In genomic region chr1:155205969-155206593, GRCh38 we compare ENCODE assay signal across 13 cellular contexts. TPM values are rescaled to one million over a fixed set of nuclear protein-coding genes. Genes with fewer than 3 reads are reported as not detected.
A peak's percentile ranks its signal among the peaks of the same experiment; 100 is the strongest.
DNase-seq lines count a peak whose midpoint lies in the region; ATAC-seq, FAIRE-seq and TF ChIP-seq lines count a peak whose summit lies in the region.
"Had no signal": no experiment of that assay in that cellular context is flagged by ENCODE, and none has a peak within 500 bp of the region (broad histone marks: within the 10 kb centered on the region; RNA-seq: fewer than 3 reads in every experiment).

No MANE protein-coding gene starts in this region.

- no peak for FAIRE-seq in kidney (lab: Jason Lieb, UNC)

- no peak for TF ChIP-seq POLR2A in suprapubic skin (IDR thresholded peaks at IDR 0.05)

- H3K4me2 ChIP-seq in BLaER1 (peak overlapping the region; percentile 99), osteoblast (ENCODE audit: insufficient read depth, low read length) (no peak overlapping the region)

- H4K20me1 ChIP-seq in BLaER1 = no peaks in the 10 kb centered on the region
- no peaks in the 10 kb centered on the region for H4K20me1 ChIP-seq in osteoblast (ENCODE audit: insufficient read depth, low read length)

- 74% methylated on average over 5 of the region's 9 CpGs for WGBS in suprapubic skin

- no peaks in the 10 kb centered on the region for H3K9me3 Mint-ChIP-seq in activated T-cell treated with anti-CD3 and anti-CD28 coated beads, Interleukin-2, amount 50 U/mL, for 4 hours
- H3K9me3 Mint-ChIP-seq: activated CD4-positive, alpha-beta T cell treated with anti-CD3 and anti-CD28 coated beads, Interleukin-2, amount 10 ng/mL, durations not matched to agents 24 days and 14 days; activated T-cell treated with anti-CD3 and anti-CD28 coated beads, Interleukin-2, amount 50 U/mL, for 72 hours; stimulated activated naive B cell treated with anti-CD40 and anti-IgM and Interleukin-4, amounts not matched to agents 10 μg/mL and 1 μg/mL and 100 μg/mL, for 72 hours had no signal

- H3K27me3 Mint-ChIP-seq in activated T-cell treated with anti-CD3 and anti-CD28 coated beads, Interleukin-2, amount 50 U/mL, for 4 hours (ENCODE audit: low read depth) = no peaks in the 10 kb centered on the region
- H3K27me3 Mint-ChIP-seq: activated CD4-positive, alpha-beta T cell treated with anti-CD3 and anti-CD28 coated beads, Interleukin-2, amount 10 ng/mL, durations not matched to agents 24 days and 14 days; stimulated activated naive B cell treated with anti-CD40 and anti-IgM and Interleukin-4, amounts not matched to agents 10 μg/mL and 1 μg/mL and 100 μg/mL, for 72 hours had no signal

- H3K27me3 ChIP-seq in BLaER1 (no peaks in the 10 kb centered on the region), adipocyte (replicated peaks; ENCODE audit: control insufficient read depth, insufficient read depth, low read length) (no peaks in the 10 kb centered on the region), osteoblast (ENCODE audit: insufficient read depth, low read length) (no peaks in the 10 kb centered on the region), suprapubic skin (no peaks in the 10 kb centered on the region)
- H3K27me3 ChIP-seq: SJCRH30 had no signal

- no peak overlapping the region for H3K4me3 Mint-ChIP-seq in activated T-cell treated with anti-CD3 and anti-CD28 coated beads, Interleukin-2, amount 50 U/mL, for 4 hours

- H3K36me3 Mint-ChIP-seq in activated T-cell treated with anti-CD3 and anti-CD28 coated beads, Interleukin-2, amount 50 U/mL, for 4 hours (ENCODE audit: insufficient read depth) = peaks cover 6% of the 10 kb centered on the region

- H3K9me3 ChIP-seq in BLaER1 (no peaks in the 10 kb centered on the region), adipocyte (ENCODE audit: control insufficient read depth, low read length) (no peaks in the 10 kb centered on the region), kidney (ENCODE audit: control insufficient read depth in 1 of 2, low read length in 2 of 2) (no peaks in the 10 kb centered on the region), osteoblast (ENCODE audit: low read depth, low read length) (no peaks in the 10 kb centered on the region), suprapubic skin (no peaks in the 10 kb centered on the region)
- H3K9me3 ChIP-seq: psoas muscle, SJCRH30 had no signal

- H3K4me1 ChIP-seq in BLaER1 (peaks cover 42% of the 10 kb centered on the region), adipocyte (ENCODE audit: control insufficient read depth, insufficient read depth, low read length) (peaks cover 23% of the 10 kb centered on the region), kidney (ENCODE audit: control insufficient read depth in 1 of 2, insufficient read depth in 1 of 2, low read depth in 1 of 2, low read length in 2 of 2) (peaks cover 9 to 13% of the 10 kb centered on the region in 2 donors), osteoblast (ENCODE audit: insufficient read depth, low read length) (peaks cover 27% of the 10 kb centered on the region), suprapubic skin (peaks cover 33% of the 10 kb centered on the region)
- H3K4me1 ChIP-seq: SJCRH30 had no signal

- H3K9ac ChIP-seq in BLaER1 = no peak overlapping the region
- H3K9ac ChIP-seq in adipocyte (ENCODE audit: low read length) = peak overlapping the region; percentile 10
- H3K9ac ChIP-seq in kidney (ENCODE audit: low read length in 2 of 2) = no peak overlapping the region

- H3K36me3 ChIP-seq in BLaER1 (peaks cover 33% of the 10 kb centered on the region; the same call in 1 of the 2 replicates), adipocyte (ENCODE audit: control insufficient read depth, insufficient read depth, low read length, severe bottlenecking) (peaks cover 4% of the 10 kb centered on the region), kidney (ENCODE audit: control insufficient read depth in 1 of 2, insufficient read depth in 2 of 2, low read length in 2 of 2) (peaks cover 0 to 5% of the 10 kb centered on the region in 2 donors), osteoblast (ENCODE audit: insufficient read depth, low read length) (peaks cover 17% of the 10 kb centered on the region), suprapubic skin (no peaks in the 10 kb centered on the region)
- H3K36me3 ChIP-seq: SJCRH30 had no signal

- DNase-seq in adipocyte (ENCODE audit: low read depth) (no peak), kidney (peak; percentile 32), osteoblast (ENCODE audit: insufficient read length, low spot score, missing footprints) (peak; percentile 37), suprapubic skin (ENCODE audit: low spot score in 2 of 2) (no peak), germinal center (ENCODE audit: low spot score) (no peak)
- DNase-seq in activated T-cell treated with anti-CD3 and anti-CD28 coated beads, Interleukin-2, amount 50 U/mL, for 4 hours = no peak

- peaks cover 13% of the 10 kb centered on the region for H3K79me2 ChIP-seq in osteoblast (ENCODE audit: insufficient read depth, low read length)

- intact Hi-C loops in kidney (cut with DNase I) = no loop called here

- H2AFZ ChIP-seq in osteoblast (ENCODE audit: low read length) = no peak overlapping the region

- H3K4me1 Mint-ChIP-seq in activated T-cell treated with anti-CD3 and anti-CD28 coated beads, Interleukin-2, amount 50 U/mL, for 4 hours (ENCODE audit: low read depth) = peaks cover 24% of the 10 kb centered on the region

- peak overlapping the region; percentile 95; the same call in 1 of the 2 replicates for H3K27ac ChIP-seq in BLaER1
- H3K27ac ChIP-seq in kidney (ENCODE audit: low read depth in 2 of 2, low read length in 2 of 2) = no peak overlapping the region
- H3K27ac ChIP-seq in osteoblast (ENCODE audit: low read depth, low read length) = no peak overlapping the region
- no peak overlapping the region for H3K27ac ChIP-seq in suprapubic skin
- H3K27ac ChIP-seq: SJCRH30 had no signal

- TF ChIP-seq CTCF in kidney (IDR thresholded peaks at IDR 0.05; ENCODE audit: borderline replicate concordance, extremely low read depth, insufficient read depth) (no peak), osteoblast (IDR thresholded peaks at IDR 0.05; ENCODE audit: extremely low read depth, low read depth, low read length) (no peak), suprapubic skin (IDR thresholded peaks at IDR 0.05) (no peak)

- ATAC-seq in activated T-cell treated with anti-CD3 and anti-CD28 coated beads, Interleukin-2, amount 50 U/mL, for 4 hours = no peak
- no peak for ATAC-seq in GM19463 (IDR thresholded peaks at IDR 0.05; ENCODE audit: unreplicated experiment)

- H3K4me3 ChIP-seq in BLaER1 (no peak overlapping the region), adipocyte (ENCODE audit: low read length) (no peak overlapping the region), kidney (ENCODE audit: low read length in 2 of 2) (no peak overlapping the region), osteoblast (ENCODE audit: insufficient read depth, low read length) (no peak overlapping the region), suprapubic skin (no peak overlapping the region)
- H3K4me3 ChIP-seq: SJCRH30 had no signal

- no peak for TF ChIP-seq EP300 in suprapubic skin (IDR thresholded peaks at IDR 0.05)

RNA-seq across cellular contexts. Expression of gene THBS3, which starts 1.6 kb away (rescaled TPM):
- 33.0 TPM for total RNA-seq in kidney
- 21.4 TPM for polyA plus RNA-seq in kidney (ENCODE audit: insufficient read depth, low read depth, low replicate concordance)
- 61.9 and 66.6 TPM in 2 replicates for total RNA-seq in osteoblast
- 10 to 100 TPM; 21.4 to 90.8 (median 26.7) TPM for total RNA-seq in suprapubic skin
- 1 to 10 TPM; 3.0 to 4.1 (median 3.7) TPM for total RNA-seq in activated T-cell treated with anti-CD3 and anti-CD28 coated beads, Interleukin-2, amount 50 U/mL, for 4 hours

RNA-seq across cellular contexts. Expression of gene MTX1, which starts 2.4 kb away (rescaled TPM):
- total RNA-seq in kidney (38.8 TPM), osteoblast (37.4 and 42.7 TPM in 2 replicates), suprapubic skin (10 to 100 TPM; 19.8 to 51.7 (median 36.9) TPM)
- polyA plus RNA-seq in kidney (ENCODE audit: insufficient read depth, low read depth, low replicate concordance) = 86.9 TPM
- 10 to 100 TPM; 77.4 to 88.6 (median 77.7) TPM for total RNA-seq in activated T-cell treated with anti-CD3 and anti-CD28 coated beads, Interleukin-2, amount 50 U/mL, for 4 hours

RNA-seq across cellular contexts. Expression of gene TRIM46, which starts 32.4 kb away (rescaled TPM):
- total RNA-seq in kidney (2.1 TPM), osteoblast (3.2 and 3.3 TPM in 2 replicates), suprapubic skin (under 1 TPM in 2 of 4 donors, not detected in 2; 0.34 to 0.80 TPM)
- 0.28 TPM for polyA plus RNA-seq in kidney (ENCODE audit: insufficient read depth, low read depth, low replicate concordance)
- 1 to 10 TPM; 3.5 to 4.4 (median 3.5) TPM for total RNA-seq in activated T-cell treated with anti-CD3 and anti-CD28 coated beads, Interleukin-2, amount 50 U/mL, for 4 hours

RNA-seq across cellular contexts. Expression of gene KRTCAP2, which starts 33.0 kb away (rescaled TPM):
- 198 TPM for total RNA-seq in kidney
- polyA plus RNA-seq in kidney (ENCODE audit: insufficient read depth, low read depth, low replicate concordance) = 351 TPM
- 112 and 117 TPM in 2 replicates for total RNA-seq in osteoblast
- 100 to 1,000 TPM in 2 of 4 donors, 10 to 100 TPM in 2; 77.1 to 180 (median 113) TPM for total RNA-seq in suprapubic skin
- total RNA-seq in activated T-cell treated with anti-CD3 and anti-CD28 coated beads, Interleukin-2, amount 50 U/mL, for 4 hours = 100 to 1,000 TPM; 191 to 204 (median 193) TPM

RNA-seq across cellular contexts. Expression of gene ENTREP3, which starts 49.2 kb away (rescaled TPM):
- 22.8 TPM for total RNA-seq in kidney
- 19.8 TPM for polyA plus RNA-seq in kidney (ENCODE audit: insufficient read depth, low read depth, low replicate concordance)
- total RNA-seq in osteoblast = 6.5 and 7.7 TPM in 2 replicates
- total RNA-seq in suprapubic skin = 10 to 100 TPM; 23.6 to 32.1 (median 25.7) TPM
- 10 to 100 TPM; 31.7 to 41.3 (median 39.8) TPM for total RNA-seq in activated T-cell treated with anti-CD3 and anti-CD28 coated beads, Interleukin-2, amount 50 U/mL, for 4 hours

Comparison
In these comparisons a context has a peak if more than half of its experiments do, and no peak if none do; other contexts are left out.
1. DNase-seq: peak in kidney (single experiment) and osteoblast (single experiment); none in adipocyte (single experiment), suprapubic skin (0 of 2), activated T-cell treated with anti-CD3 and anti-CD28 coated beads, Interleukin-2, amount 50 U/mL, for 4 hours (single experiment) and germinal center (single experiment).